8 cellular contexts compared by ENCODE assay signal in genomic region chr2:180979086-180979934, GRCh38. TPM values are rescaled to one million over a fixed set of nuclear protein-coding genes. Genes with fewer than 3 reads are reported as not detected.
DNase-seq lines count a peak whose midpoint lies in the region; ATAC-seq, FAIRE-seq and TF ChIP-seq lines count a peak whose summit lies in the region.

No MANE protein-coding gene starts in this region.

- no peaks in the 10 kb centered on the region for H3K36me3 ChIP-seq in small intestine (ENCODE audit: control insufficient read depth in 2 of 2, insufficient read depth in 2 of 2, low read length in 2 of 2)

- no peaks in the 10 kb centered on the region for H3K9me3 ChIP-seq in small intestine (ENCODE audit: control insufficient read depth, low read depth)

- H3K4me1 ChIP-seq in small intestine (ENCODE audit: control insufficient read depth in 2 of 2, insufficient read depth in 1 of 2, low read depth in 1 of 2, low read length in 1 of 2) = no peaks in the 10 kb centered on the region

- H3K36me3 Mint-ChIP-seq in activated naive CD4-positive, alpha-beta T cell treated with anti-CD3 and anti-CD28 coated beads, Interleukin-2, amount 50 U/mL, for 72 hours = peaks cover 0 to 18% of the 10 kb centered on the region in 2 donors

- ATAC-seq in activated naive CD4-positive, alpha-beta T cell treated with anti-CD3 and anti-CD28 coated beads, Interleukin-2, amount 50 U/mL, for 72 hours = no peak
- ATAC-seq in esophagus mucosa = no peak

- peak overlapping the region; percentile 43 for H3K4me3 ChIP-seq in iPS-11a (ENCODE audit: low read depth, low read length)
- H3K4me3 ChIP-seq in small intestine (ENCODE audit: low read depth in 1 of 2, low read length in 2 of 2) = peak overlapping the region in 1 of 2 donors; percentile 87

- no peak for TF ChIP-seq CTCF in 22Rv1 (IDR thresholded peaks at IDR 0.05)

- H3K27ac Mint-ChIP-seq in activated naive CD4-positive, alpha-beta T cell treated with anti-CD3 and anti-CD28 coated beads, Interleukin-2, amount 50 U/mL, for 72 hours = peak overlapping the region; percentile 20 to 76

- no peak for FAIRE-seq in small intestine (lab: Jason Lieb, UNC)

- H3K27me3 ChIP-seq in small intestine (ENCODE audit: control insufficient read depth in 2 of 2, insufficient read depth in 2 of 2, low read length in 2 of 2) = no peaks in the 10 kb centered on the region

- 40 to 47% (median 40%) methylated on average over 9 of the region's 9 CpGs for WGBS in small intestine, 3 donors

- H3K9me3 Mint-ChIP-seq in activated naive CD4-positive, alpha-beta T cell treated with anti-CD3 and anti-CD28 coated beads, Interleukin-2, amount 50 U/mL, for 72 hours = no peaks in the 10 kb centered on the region

- DNase-seq in HCEC 1CT (peak; percentile 81), small intestine (no peak), HuH-7.5 (ENCODE audit: low spot score) (no peak)
- no peak for DNase-seq in activated naive CD4-positive, alpha-beta T cell treated with anti-CD3 and anti-CD28 coated beads, Interleukin-2, amount 50 U/mL, for 72 hours (ENCODE audit: low spot score in 2 of 2)
- no peak for DNase-seq in NK-92 treated with Interleukin-12 subunit alpha and Interleukin-12 subunit beta, amount 100 ng/mL, for 24 hours (lab: John Stamatoyannopoulos, UW)

- H3K27ac ChIP-seq in 22Rv1 (peak overlapping the region; percentile 83), small intestine (ENCODE audit: low read depth in 1 of 2, low read length in 1 of 2) (peak overlapping the region; percentile 2 to 91)

RNA-seq across cellular contexts. Expression of gene UBE2E3, which starts 1.1 kb away (rescaled TPM):
- total RNA-seq in activated naive CD4-positive, alpha-beta T cell treated with anti-CD3 and anti-CD28 coated beads, Interleukin-2, amount 50 U/mL, for 72 hours = 10 to 100 TPM; 35.5 to 36.2 TPM
- polyA plus RNA-seq in small intestine = 10 to 100 TPM; 55.3 to 62.8 (median 61.3) TPM
- total RNA-seq in esophagus mucosa = 52.8 TPM
